1 cellular context compared by ENCODE assay signal in the genomic region with DNA sequence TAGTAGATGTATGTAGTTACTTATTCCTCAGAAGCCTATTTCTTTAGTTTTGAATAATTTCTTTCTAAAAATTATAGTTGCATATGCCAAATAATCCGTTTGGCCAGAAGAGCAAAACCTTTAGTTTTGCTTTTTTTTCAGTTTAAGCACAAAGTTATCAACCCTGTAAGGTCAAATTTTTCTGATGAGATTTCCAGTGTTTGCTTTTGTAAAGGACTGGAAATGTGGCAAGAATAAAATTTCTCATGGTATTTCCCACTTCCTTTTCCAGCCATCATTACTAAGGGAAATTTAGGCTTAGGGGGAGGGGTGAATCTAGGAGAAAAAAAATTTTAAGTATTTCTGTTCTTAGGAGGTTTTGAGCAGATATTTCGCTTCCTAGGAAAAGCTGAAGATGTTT.
TF ChIP-seq lines count a peak whose summit lies in the region.

No MANE protein-coding gene starts in this region.

TF ChIP-seq in endothelial cell of umbilical vein, 7 proteins besides CTCF, POLR2A, EP300 and RAD21:
- TF ChIP-seq FOS (IDR thresholded peaks at IDR 0.05; ENCODE audit: borderline replicate concordance, insufficient read depth, low read length) (no peak), GATA2 (IDR thresholded peaks at IDR 0.05; ENCODE audit: insufficient read depth, insufficient read length, low read depth, low read length) (no peak), JUN (IDR thresholded peaks at IDR 0.05; ENCODE audit: borderline replicate concordance, insufficient read depth, insufficient read length, low read depth) (no peak), EZH2 (IDR thresholded peaks at IDR 0.05; ENCODE audit: borderline replicate concordance, low read depth, low read length, severe bottlenecking) (no peak), MYC (IDR thresholded peaks at IDR 0.05; ENCODE audit: low read depth, low read length) (no peak), MAX (IDR thresholded peaks at IDR 0.05; ENCODE audit: insufficient read depth, insufficient read length) (no peak), POLR2AphosphoS5 (IDR thresholded peaks at IDR 0.05; ENCODE audit: insufficient read depth, low read depth, low read length) (no peak)
TF ChIP-seq in endothelial cell of umbilical vein: peak in this region for 0.
